ENCODE assay signal across 6 cellular contexts in the genomic region with DNA sequence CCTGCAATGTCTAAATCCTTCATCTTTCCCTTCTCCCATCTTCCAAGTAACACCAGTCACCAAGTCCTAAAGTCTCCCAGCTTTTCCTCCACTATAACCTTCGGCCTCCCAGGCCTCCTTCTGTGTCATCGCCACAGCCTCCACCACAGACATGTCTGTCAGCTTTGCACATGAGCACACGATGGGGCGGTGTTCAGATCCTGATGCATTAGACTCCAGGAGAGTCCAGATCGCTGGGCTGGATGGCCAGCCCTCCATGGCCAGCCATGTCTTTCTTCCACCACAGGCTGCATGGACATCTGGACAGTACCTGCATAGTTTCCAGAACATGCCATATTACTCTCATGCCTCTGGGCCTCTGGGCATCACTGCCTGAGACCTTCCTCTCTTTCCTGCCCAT.
"Had no signal": no experiment of that assay in that cellular context is flagged by ENCODE, and none has a peak within 500 bp of the region (broad histone marks: within the 10 kb centered on the region; RNA-seq: fewer than 3 reads in every experiment).

No MANE protein-coding gene starts in this region.

- H3K4me3 ChIP-seq: GM23338, K562 had no signal

- DNase-seq: H9, HCEC 1CT, IMR-90, KG1 had no signal

- H3K27ac Mint-ChIP-seq: GM23338, H9 had no signal

- H3K4me1 Mint-ChIP-seq: GM23338, H9 had no signal

- H3K9me3 Mint-ChIP-seq: GM23338, H9 had no signal

- H3K4me3 Mint-ChIP-seq: GM23338, H9 had no signal

- ATAC-seq: GM23338, K562 had no signal
